8 cellular contexts compared by ENCODE assay signal in the genomic region with DNA sequence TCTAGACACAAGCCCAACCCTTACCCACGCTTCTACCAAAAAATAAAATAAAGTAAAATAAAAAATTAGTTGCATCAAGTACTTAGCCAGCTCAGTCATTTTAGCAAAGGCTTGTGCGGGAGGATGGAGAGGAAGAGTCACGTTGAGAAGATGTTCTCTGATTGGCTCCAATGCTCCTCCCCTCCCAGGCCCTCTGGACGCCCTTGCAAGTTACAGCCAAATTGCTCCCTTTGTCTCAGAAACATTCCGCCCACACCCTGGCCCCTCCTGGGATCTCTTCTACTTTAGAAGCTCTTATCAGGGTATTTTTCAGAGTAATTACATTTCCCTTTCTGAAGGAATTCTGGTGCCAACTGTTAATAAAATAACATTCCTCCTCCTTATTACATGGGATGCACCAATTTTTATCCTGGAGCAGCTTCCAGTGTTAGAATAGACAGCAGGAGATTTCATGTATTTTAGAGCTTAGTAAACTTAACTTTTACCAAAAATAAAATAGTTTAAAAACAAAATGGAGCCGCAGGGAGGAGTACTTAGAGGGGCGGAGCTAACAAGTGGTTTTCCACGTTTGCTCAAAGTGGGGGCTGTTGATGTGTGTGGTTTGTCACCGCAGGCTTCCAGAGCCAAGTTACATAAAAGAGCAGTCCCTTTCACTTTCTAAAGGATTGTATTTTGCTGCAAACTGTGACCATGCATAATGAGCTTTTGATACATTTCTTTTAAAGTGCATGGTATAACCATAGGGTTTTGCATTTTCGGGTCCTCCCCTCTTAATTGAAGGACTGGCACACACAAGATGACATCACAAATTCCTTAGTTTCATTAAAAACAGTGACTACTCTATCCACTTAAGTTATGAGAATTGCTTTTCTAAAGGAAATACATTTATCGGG.
DNase-seq lines count a peak whose midpoint lies in the region; ATAC-seq, FAIRE-seq and TF ChIP-seq lines count a peak whose summit lies in the region.

No MANE protein-coding gene starts in this region.

- POLR2A ChIA-PET in H1 (lab: Charles Lee; ENCODE audit: partially characterized antibody) = interaction anchor here (1.0 to 1.8 kb wide), 2 partner anchors 39 to 71 kb away, joined by 3 to 4 read pairs; a partner anchor contains a TSS

- H4K91ac ChIP-seq in H1 (replicated peaks; ENCODE audit: insufficient read length, low read length) = no peak overlapping the region

- no peak overlapping the region for H2BK12ac ChIP-seq in H1 (ENCODE audit: low read depth, low read length)

- no peak overlapping the region for H2BK15ac ChIP-seq in H1 (ENCODE audit: low read length)

- H3K18ac ChIP-seq in H1 (ENCODE audit: extremely low read depth, low read length) = no peak overlapping the region; the same call in 1 of the 2 replicates

- H2BK120ac ChIP-seq in H1 (replicated peaks; ENCODE audit: low read depth, low read length) = no peak overlapping the region

- no peaks in the 10 kb centered on the region for H4K20me1 ChIP-seq in H1 (replicated peaks in 1 of 2; ENCODE audit: control insufficient read depth in 1 of 2, insufficient read depth in 2 of 2, low read length in 2 of 2)

- no peak overlapping the region for H3K4ac ChIP-seq in H1 (replicated peaks; ENCODE audit: insufficient read length, low read depth, low read length)

- H3K23me2 ChIP-seq in H1 (ENCODE audit: low read depth, low read length) = no peaks in the 10 kb centered on the region

- intact Hi-C loops in upper lobe of right lung (cut with DNase I) = no loop called here

- no peak overlapping the region for H3K9ac ChIP-seq in H1 (replicated peaks in 1 of 4; ENCODE audit: extremely low read depth in 1 of 4, low read depth in 3 of 4, low read length in 3 of 4)

- no peak for TF ChIP-seq EP300 in H1 (IDR thresholded peaks at IDR 0.05; ENCODE audit: borderline replicate concordance in 1 of 2, low read depth in 2 of 2, low read length in 2 of 2)

- no peak overlapping the region for H2BK5ac ChIP-seq in H1 (ENCODE audit: low read depth, low read length)

- TF ChIP-seq RAD21 in H1 (IDR thresholded peaks at IDR 0.05 in 1 of 2, conservative IDR thresholded peaks at IDR 0.05 in 1 of 2; ENCODE audit: low read depth in 2 of 2, low read length in 2 of 2) = no peak

- H3K27ac ChIP-seq in H1 (ENCODE audit: low read depth, low read length) = peak overlapping the region; percentile 72; the same call in 1 of the 2 replicates
- H3K27ac ChIP-seq in upper lobe of right lung = peak overlapping the region; percentile 55

- CTCF ChIA-PET in H1 (lab: Charles Lee; ENCODE audit: partially characterized antibody) = interaction anchor here (0.6 to 1.9 kb wide), 3 partner anchors 41 to 180 kb away, joined by 3 to 6 read pairs (median 3); no protein-coding TSS in a partner anchor

- peak overlapping the region; percentile 93 for H4K5ac ChIP-seq in H1 (ENCODE audit: insufficient read length, low read depth, low read length)

- FAIRE-seq in H1 (lab: Jason Lieb, UNC) = peak; percentile 42

- H4K8ac ChIP-seq in H1 (ENCODE audit: extremely low read depth, insufficient read depth, low read length) = no peak overlapping the region

- TF ChIP-seq POLR2A in H1 (IDR thresholded peaks at IDR 0.05; ENCODE audit: control extremely low read depth in 1 of 2, low read depth in 2 of 2, low read length in 2 of 2) = no peak

- H3K27me3 ChIP-seq in MG63 (no peaks in the 10 kb centered on the region), H1 (replicated peaks in 1 of 4; ENCODE audit: control insufficient read depth in 3 of 4, extremely low read depth in 1 of 4, insufficient read depth in 3 of 4, low read length in 3 of 4) (no peaks in the 10 kb centered on the region), neuron (ENCODE audit: insufficient read depth, low read length) (no peaks in the 10 kb centered on the region), upper lobe of right lung (no peaks in the 10 kb centered on the region)

- H3K4me1 ChIP-seq in H1 (replicated peaks in 1 of 4; ENCODE audit: control insufficient read depth in 3 of 4, insufficient read depth in 4 of 4, low read length in 3 of 4) = peaks cover 0 to 6% (median 0%) of the 10 kb centered on the region in 4 experiments; a peak in 3 of 7 replicates
- H3K4me1 ChIP-seq in neuron (ENCODE audit: insufficient read depth, low read length) = peaks cover 12% of the 10 kb centered on the region
- peaks cover 14% of the 10 kb centered on the region for H3K4me1 ChIP-seq in upper lobe of right lung

- TF ChIP-seq CTCF in H1 (IDR thresholded peaks at IDR 0.05; ENCODE audit: control extremely low read depth in 1 of 3, insufficient read depth in 1 of 3, low read depth in 1 of 3, low read length in 3 of 3) (no peak), upper lobe of right lung (IDR thresholded peaks at IDR 0.05) (no peak)

- H3K4me2 ChIP-seq in H1 (ENCODE audit: insufficient read depth in 1 of 2, low read depth in 2 of 2, low read length in 2 of 2) = peak overlapping the region; percentile 26 to 54; a peak in 3 of 4 replicates

- H3K79me2 ChIP-seq in H1 (ENCODE audit: control insufficient read depth in 1 of 2, insufficient read depth in 2 of 2, low read length in 2 of 2) = no peaks in the 10 kb centered on the region

- H2AFZ ChIP-seq in H1 (ENCODE audit: low read length) (peak overlapping the region; percentile 81), neuron (ENCODE audit: low read depth, low read length) (peak overlapping the region; percentile 92)

- H3K23ac ChIP-seq in H1 (ENCODE audit: insufficient read length) = no peak overlapping the region

- DNase-seq in GDM1 (lab: John Stamatoyannopoulos, UW) = peak; percentile 74
- peak; percentile 36 for DNase-seq in MG63
- peak; percentile 61 for DNase-seq in activated CD4-positive, alpha-beta T cell treated with anti-CD3 and anti-CD28 coated beads for 48 hours
- DNase-seq in H1 (ENCODE audit: low read depth in 1 of 2, low spot score in 2 of 2) = peak; percentile 51 to 53
- DNase-seq in upper lobe of right lung = no peak
- DNase-seq in HPDE6-E6E7 (ENCODE audit: extremely low spot score) = no peak
- DNase-seq in NCI-H446 treated with DMSO at 0.1 percent for 48 hours (lab: John Stamatoyannopoulos, UW) = no peak

- 45% methylated on average over 11 of the region's 11 CpGs; no CpG with 5 or more reads in 1 of the 2 experiments for WGBS in H1 (ENCODE audit: extremely low coverage in 1 of 2, insufficient coverage in 1 of 2, insufficient read length in 1 of 2, insufficient replicate concordance in 2 of 2, low coverage in 1 of 2, low lambda C conversion rate in 2 of 2, missing lambda C conversion rate in 1 of 2), 2 experiments

- no peak overlapping the region for H2AK5ac ChIP-seq in H1 (ENCODE audit: low read depth, low read length)

- H3K36me3 ChIP-seq in MG63 = no peaks in the 10 kb centered on the region
- H3K36me3 ChIP-seq in H1 (ENCODE audit: control insufficient read depth in 2 of 4, insufficient read depth in 4 of 4, low read length in 3 of 4) = no peaks in the 10 kb centered on the region; a peak in 1 of 8 replicates
- H3K36me3 ChIP-seq in neuron (ENCODE audit: insufficient read depth, low read length) = no peaks in the 10 kb centered on the region
- H3K36me3 ChIP-seq in upper lobe of right lung = no peaks in the 10 kb centered on the region

- H3K9me3 ChIP-seq in MG63 = no peaks in the 10 kb centered on the region
- peaks cover 6 to 12% of the 10 kb centered on the region in 2 experiments for H3K9me3 ChIP-seq in H1 (ENCODE audit: insufficient read depth in 2 of 2, low read depth in 1 of 2, low read length in 1 of 2)
- no peaks in the 10 kb centered on the region for H3K9me3 ChIP-seq in neuron (ENCODE audit: low read length)
- no peaks in the 10 kb centered on the region for H3K9me3 ChIP-seq in upper lobe of right lung

- no peak overlapping the region for H2BK20ac ChIP-seq in H1 (ENCODE audit: low read length)

- peak; percentile 97 for ATAC-seq in upper lobe of right lung

- H3K4me3 ChIP-seq in MG63 = peak overlapping the region; percentile 16; the same call in 1 of the 2 replicates
- H3K4me3 ChIP-seq in H1 (ENCODE audit: extremely low read depth in 1 of 4, insufficient read depth in 2 of 4, low read depth in 3 of 4, low read length in 4 of 4) = peak overlapping the region in 1 of 4 experiments; percentile 43; a peak in 1 of 8 replicates
- no peak overlapping the region for H3K4me3 ChIP-seq in neuron (ENCODE audit: low read length)
- peak overlapping the region; percentile 36 for H3K4me3 ChIP-seq in upper lobe of right lung

- H3K56ac ChIP-seq in H1 (replicated peaks; ENCODE audit: insufficient read length, low read depth, low read length) = no peak overlapping the region

- H3K14ac ChIP-seq in H1 (ENCODE audit: insufficient read length) = no peak overlapping the region

- no peaks in the 10 kb centered on the region for H3K79me1 ChIP-seq in H1 (ENCODE audit: low read depth, low read length)

TF ChIP-seq in H1, 55 proteins besides CTCF, POLR2A, EP300 and RAD21:
- TF ChIP-seq FOSL1 (IDR thresholded peaks at IDR 0.05; ENCODE audit: insufficient read depth, low read depth, low read length) (no peak), NANOG (IDR thresholded peaks at IDR 0.05; ENCODE audit: insufficient read depth, low read depth, low read length, poor library complexity, severe bottlenecking) (no peak), TEAD4 (IDR thresholded peaks at IDR 0.05; ENCODE audit: low read depth, low read length) (peak; percentile 66; the same call in 1 of the 2 replicates), SP4 (IDR thresholded peaks at IDR 0.05; ENCODE audit: low read length) (no peak), ASH2L (IDR thresholded peaks at IDR 0.05; ENCODE audit: low read length) (peak; percentile 75), KDM5A (IDR thresholded peaks at IDR 0.05; ENCODE audit: low read length) (no peak), EGR1 (IDR thresholded peaks at IDR 0.05; ENCODE audit: borderline replicate concordance, low read depth, low read length) (peak; percentile 62; the same call in 1 of the 2 replicates), RBBP5 (IDR thresholded peaks at IDR 0.05; ENCODE audit: borderline replicate concordance, low read depth, low read length) (0 out of 2 replicates have a peak, but pooled peaks have one; percentile 61), TAF1 (IDR thresholded peaks at IDR 0.05; ENCODE audit: low read depth, low read length) (peak; percentile 29; the same call in 1 of the 2 replicates), SP1 (IDR thresholded peaks at IDR 0.05; ENCODE audit: low read depth, low read length) (peak; percentile 49; the same call in 1 of the 2 replicates), RNF2 (IDR thresholded peaks at IDR 0.05; ENCODE audit: borderline replicate concordance, low read depth, low read length, missing control alignments, poor library complexity, severe bottlenecking) (no peak)

Comparison
In these comparisons a context has a peak if more than half of its experiments do, and no peak if none do; other contexts are left out.
1. DNase-seq: peak in GDM1 (single experiment), MG63 (single experiment), activated CD4-positive, alpha-beta T cell treated with anti-CD3 and anti-CD28 coated beads for 48 hours (single experiment) and H1 (2 of 2); none in upper lobe of right lung (single experiment), HPDE6-E6E7 (single experiment) and NCI-H446 treated with DMSO at 0.1 percent for 48 hours (single experiment).